ENCODE assay signal across 23 cellular contexts in the genomic region with DNA sequence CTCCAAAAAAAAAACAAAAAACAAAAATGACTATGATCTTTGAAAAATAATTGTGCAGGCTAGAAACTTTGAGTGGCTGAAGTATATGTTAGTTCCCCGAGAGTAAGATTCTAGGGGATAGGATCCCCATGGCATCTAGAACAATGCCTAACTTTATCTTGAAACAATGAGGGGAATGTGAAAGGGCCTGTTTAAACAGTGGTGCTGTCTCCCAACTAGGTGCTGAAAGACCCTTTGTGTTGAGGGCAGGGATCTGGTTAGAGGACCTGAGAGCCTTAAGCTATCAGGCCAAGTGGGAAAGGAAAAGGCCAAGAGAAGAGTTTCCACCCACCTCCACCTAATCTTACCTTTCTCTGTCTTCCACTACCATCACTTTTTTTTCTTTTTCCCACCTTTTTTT.
"Had no signal": no experiment of that assay in that cellular context is flagged by ENCODE, and none has a peak within 500 bp of the region (broad histone marks: within the 10 kb centered on the region; RNA-seq: fewer than 3 reads in every experiment).

No MANE protein-coding gene starts in this region.

- H3K4me3 ChIP-seq: adrenal gland, body of pancreas, Peyer's patch, SJSA1 had no signal

- ATAC-seq: body of pancreas, T-helper 17 cell had no signal

- H3K9me3 ChIP-seq: adrenal gland, body of pancreas, Peyer's patch, SJSA1 had no signal

- H3K36me3 ChIP-seq: adrenal gland, Peyer's patch, SJSA1 had no signal

- H3K4me1 Mint-ChIP-seq: activated CD4-positive, alpha-beta T cell treated with anti-CD3 and anti-CD28 coated beads, Interleukin-2, amount 10 ng/mL, durations not matched to agents 7 days and 5 days; activated naive CD8-positive, alpha-beta T cell treated with anti-CD3 and anti-CD28 coated beads, Interleukin-2, amount 10 ng/mL, durations not matched to agents 7 days and 5 days; T-helper 17 cell had no signal

- H3K27me3 Mint-ChIP-seq: activated CD4-positive, alpha-beta memory T cell treated with anti-CD3 and anti-CD28 coated beads for 36 hours; activated naive CD8-positive, alpha-beta T cell treated with anti-CD3 and anti-CD28 coated beads, Interleukin-2, amount 10 ng/mL, durations not matched to agents 7 days and 5 days; T-helper 17 cell had no signal

- DNase-seq: activated CD4-positive, alpha-beta memory T cell treated with anti-CD3 and anti-CD28 coated beads for 36 hours; activated CD4-positive, alpha-beta T cell treated with anti-CD3 and anti-CD28 coated beads, Interleukin-2, amount 10 ng/mL, durations not matched to agents 7 days and 5 days; activated CD4-positive, CD25-positive, alpha-beta regulatory T cell; activated naive CD4-positive, alpha-beta T cell treated with anti-CD3 and anti-CD28 coated beads, Interleukin-2, amount 50 U/mL, for 16 hours; activated naive CD8-positive, alpha-beta T cell treated with anti-CD3 and anti-CD28 coated beads, Interleukin-2, amount 10 ng/mL, durations not matched to agents 7 days and 5 days; activated T-cell treated with anti-CD3 and anti-CD28 coated beads, Interleukin-2, amount 50 U/mL, for 1 hour; adrenal gland; aorta; body of pancreas; central memory CD4-positive, alpha-beta T cell; Karpas-422; NCI-H1105 treated with DMSO at 0.1 percent for 48 hours; NCI-H1436 treated with DMSO at 0.1 percent for 48 hours; NCI-H187; NCI-H2081; NCI-H510A treated with DMSO at 0.1 percent for 48 hours; NCI-H69; Peyer's patch; Right ventricle myocardium superior; T-helper 17 cell; T-helper 9 cell had no signal

- H3K27ac Mint-ChIP-seq: activated CD4-positive, alpha-beta memory T cell treated with anti-CD3 and anti-CD28 coated beads for 36 hours; activated CD4-positive, alpha-beta T cell treated with anti-CD3 and anti-CD28 coated beads, Interleukin-2, amount 10 ng/mL, durations not matched to agents 7 days and 5 days; activated naive CD8-positive, alpha-beta T cell treated with anti-CD3 and anti-CD28 coated beads, Interleukin-2, amount 10 ng/mL, durations not matched to agents 7 days and 5 days; T-helper 17 cell had no signal

- H3K4me1 ChIP-seq: adrenal gland, body of pancreas, Peyer's patch, SJSA1 had no signal

- H3K27me3 ChIP-seq: adrenal gland, body of pancreas, Peyer's patch, SJSA1 had no signal

- H3K27ac ChIP-seq: adrenal gland, body of pancreas, Peyer's patch, RWPE1, SJSA1 had no signal

- H3K4me3 Mint-ChIP-seq: activated CD4-positive, alpha-beta memory T cell treated with anti-CD3 and anti-CD28 coated beads for 36 hours; activated CD4-positive, alpha-beta T cell treated with anti-CD3 and anti-CD28 coated beads, Interleukin-2, amount 10 ng/mL, durations not matched to agents 7 days and 5 days; activated naive CD8-positive, alpha-beta T cell treated with anti-CD3 and anti-CD28 coated beads, Interleukin-2, amount 10 ng/mL, durations not matched to agents 7 days and 5 days; T-helper 17 cell had no signal
